Comparison of ENCODE assay signal across 8 cellular contexts in the genomic region with DNA sequence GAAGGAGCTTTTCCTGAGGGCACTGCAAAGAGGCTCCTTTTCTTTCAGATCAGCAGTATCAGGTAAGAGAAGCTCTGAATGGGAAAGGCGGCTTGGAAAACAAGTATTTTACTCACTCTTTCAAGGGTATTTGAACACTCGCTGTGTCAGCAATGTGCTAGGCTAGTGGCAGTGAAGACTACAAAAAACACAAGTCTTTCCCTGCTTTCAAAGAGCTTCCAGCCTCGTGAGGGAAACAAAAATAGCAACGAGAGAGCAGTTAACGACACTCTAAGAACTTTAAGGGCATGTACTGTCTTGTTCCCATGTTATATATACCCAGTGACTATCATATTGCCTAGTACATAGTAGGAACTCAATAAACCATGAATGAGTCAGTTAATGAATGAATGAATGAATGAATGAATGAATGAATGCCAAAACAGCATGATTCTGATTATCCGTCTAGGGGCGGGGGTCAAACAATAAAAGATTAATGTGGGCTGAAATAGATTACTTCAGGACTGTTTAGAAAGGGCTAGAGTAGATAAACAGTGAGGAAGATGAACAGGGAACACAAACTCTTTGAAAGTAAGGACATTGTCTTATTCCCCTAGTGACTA. TPM values are rescaled to one million over a fixed set of nuclear protein-coding genes. Genes with fewer than 3 reads are reported as not detected.
A peak's percentile ranks its signal among the peaks of the same experiment; 100 is the strongest.
DNase-seq lines count a peak whose midpoint lies in the region; ATAC-seq and TF ChIP-seq lines count a peak whose summit lies in the region.

No MANE protein-coding gene starts in this region.

- ATAC-seq in T-cell (replicated peaks in 1 of 4): peak in 3 of 4 experiments; percentile 9 to 25 (median 10)
- ATAC-seq in HG03135 (IDR thresholded peaks at IDR 0.05; ENCODE audit: unreplicated experiment): no peak
- no peak for ATAC-seq in GM21529 (IDR thresholded peaks at IDR 0.05; ENCODE audit: unreplicated experiment)
- ATAC-seq in GM21526 (IDR thresholded peaks at IDR 0.05; ENCODE audit: low FRiP score, unreplicated experiment): no peak

- WGBS in spleen, 5 donors: 44 to 51% (median 50%) methylated on average over 7 of the region's 7 CpGs

- H3K27ac Mint-ChIP-seq in T-cell: peak overlapping the region in 1 of 2 donors; percentile 10

- H3K9me3 ChIP-seq in cardiac muscle cell (ENCODE audit: low read depth): no peaks in the 10 kb centered on the region
- H3K9me3 ChIP-seq in spleen: no peaks in the 10 kb centered on the region

- intact Hi-C loops in spleen (cut with DNase I; ENCODE audit: low total_unique reads): no loop called here

- no peak for TF ChIP-seq POLR2A in spleen (IDR thresholded peaks at IDR 0.05)

- no peaks in the 10 kb centered on the region for H3K9me3 Mint-ChIP-seq in T-cell

- peak overlapping the region; percentile 21; the same call in 1 of the 2 replicates for H3K4me3 ChIP-seq in H7 (ENCODE audit: insufficient read depth, low read depth, low read length)
- H3K4me3 ChIP-seq in cardiac muscle cell: peak overlapping the region; percentile 27
- peak overlapping the region in 5 of 8 donors; percentile 29 to 70 (median 37) for H3K4me3 ChIP-seq in spleen

- no peak for DNase-seq in H7
- no peak for DNase-seq in T-cell
- no peak for DNase-seq in cardiac muscle cell (ENCODE audit: low read depth in 1 of 2, low spot score in 1 of 2)
- no peak for DNase-seq in spleen
- DNase-seq in D341Med (ENCODE audit: low spot score): no peak

- peak overlapping the region; percentile 79 to 85 (median 83) for H3K4me3 Mint-ChIP-seq in T-cell

- H3K27ac ChIP-seq in cardiac muscle cell (peak overlapping the region; percentile 44), spleen (no peak overlapping the region)

- no peaks in the 10 kb centered on the region for H3K4me1 ChIP-seq in cardiac muscle cell (ENCODE audit: low read depth)
- H3K4me1 ChIP-seq in spleen: peaks cover 0 to 14% (median 8%) of the 10 kb centered on the region in 6 donors

- H3K36me3 ChIP-seq in H7 (replicated peaks; ENCODE audit: control insufficient read depth, insufficient read depth, low read length) (no peaks in the 10 kb centered on the region), cardiac muscle cell (no peaks in the 10 kb centered on the region), spleen (no peaks in the 10 kb centered on the region)

- H3K36me3 Mint-ChIP-seq in T-cell: no peaks in the 10 kb centered on the region

- H3K4me1 Mint-ChIP-seq in T-cell: peaks cover 14 to 16% (median 16%) of the 10 kb centered on the region in 3 donors

- H3K27me3 Mint-ChIP-seq in T-cell: peaks cover 3 to 8% of the 10 kb centered on the region in 2 donors

- CTCF ChIA-PET in T-cell (lab: Charles Lee): interaction anchor here (0.9 to 2.8 kb wide), 4 partner anchors 118 to 197 kb away, joined by 3 to 18 read pairs (median 4); partner anchors contain the start of gene C1orf52 (in 1 of the 2)

- TF ChIP-seq CTCF in cardiac muscle cell (IDR thresholded peaks at IDR 0.05; ENCODE audit: low read depth, low read length) (no peak), spleen (IDR thresholded peaks at IDR 0.05 in 8 of 11, conservative IDR thresholded peaks at IDR 0.05 in 3 of 11) (no peak)

- H3K27me3 ChIP-seq in H7 (ENCODE audit: control insufficient read depth, insufficient read depth, low read length) (0 out of 2 replicates have a peak, but pooled peaks cover 1% of the 10 kb centered on the region), cardiac muscle cell (no peaks in the 10 kb centered on the region), spleen (replicated peaks in 1 of 7) (peaks cover 0 to 11% (median 0%) of the 10 kb centered on the region in 7 donors)

- POLR2A ChIA-PET in T-cell (lab: Charles Lee): no interaction called here

RNA-seq across cellular contexts. Expression of gene MCOLN3, which starts 14.2 kb away (rescaled TPM):
- 1.2 and 1.5 TPM in 2 replicates for total RNA-seq in H7 (2014; rRNA removed; shearing (Covaris generic))
- total RNA-seq in T-cell (1 to 10 TPM; 2.1 to 7.2 (median 2.8) TPM), cardiac muscle cell (0.28 and 0.36 TPM in 2 replicates), spleen (1 to 10 TPM in 6 of 7 donors, under 1 TPM in 1; 0.72 to 8.7 (median 2.5) TPM)
- polyA plus RNA-seq in cardiac muscle cell (1.1 and 1.6 TPM in 2 replicates), spleen (1 to 10 TPM in 2 of 3 donors, under 1 TPM in 1; 0.68 to 2.0 (median 1.4) TPM)

Comparison
In these comparisons a context has a peak if more than half of its experiments do, and no peak if none do; other contexts are left out.
1. ATAC-seq: peak in T-cell (3 of 4); none in HG03135 (single experiment), GM21529 (single experiment) and GM21526 (single experiment).
2. Peak in every context shown above with its lines, with median percentiles within 50 percentile points of each other: H3K4me3 ChIP-seq.